1 cellular context compared by ENCODE assay signal in the genomic region with DNA sequence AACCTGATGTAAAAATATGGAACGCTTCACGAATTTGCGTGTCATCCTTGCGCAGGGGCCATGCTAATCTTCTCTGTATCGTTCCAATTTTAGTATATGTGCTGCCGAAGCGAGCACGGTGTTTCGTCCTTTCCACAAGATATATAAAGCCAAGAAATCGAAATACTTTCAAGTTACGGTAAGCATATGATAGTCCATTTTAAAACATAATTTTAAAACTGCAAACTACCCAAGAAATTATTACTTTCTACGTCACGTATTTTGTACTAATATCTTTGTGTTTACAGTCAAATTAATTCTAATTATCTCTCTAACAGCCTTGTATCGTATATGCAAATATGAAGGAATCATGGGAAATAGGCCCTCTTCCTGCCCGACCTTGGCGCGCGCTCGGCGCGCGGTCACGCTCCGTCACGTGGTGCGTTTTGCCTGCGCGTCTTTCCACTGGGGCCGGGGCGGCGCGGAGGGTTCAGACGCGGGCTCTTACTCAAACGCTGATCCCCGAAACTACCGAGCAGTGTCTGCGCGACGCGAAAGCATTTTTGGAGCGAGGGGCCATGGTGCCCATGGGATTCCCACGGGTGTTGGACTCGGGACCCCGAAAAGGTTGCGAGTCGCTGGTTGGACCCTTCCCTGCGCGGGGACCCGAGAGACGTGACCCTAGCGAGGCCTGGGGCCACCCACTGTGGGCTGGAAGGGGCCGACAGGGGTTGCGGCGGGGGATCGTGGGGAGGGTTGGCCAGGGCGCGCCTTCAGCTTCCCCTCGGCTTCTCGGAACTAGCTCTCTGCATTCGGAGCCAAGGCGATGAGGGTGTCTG.
A peak's percentile ranks its signal among the peaks of the same experiment; 100 is the strongest.
TF ChIP-seq lines count a peak whose summit lies in the region.

TSS of gene RNU6-1 (minus strand) at position 117 of the 818 bp plus-strand sequence.

TF ChIP-seq in HepG2, 621 proteins besides CTCF, POLR2A, EP300 and RAD21 (continued from another document and continues in another):
- 0 out of 2 replicates have a peak, but pooled peaks have one; percentile 26 for TF ChIP-seq ZNF567 (CRISPR knock-in tag; IDR thresholded peaks at IDR 0.05; ENCODE audit: borderline replicate concordance)
- no peak for TF ChIP-seq SNAI1 (CRISPR knock-in tag; IDR thresholded peaks at IDR 0.05; ENCODE audit: borderline replicate concordance)
- TF ChIP-seq RBFOX2 (IDR thresholded peaks at IDR 0.05; ENCODE audit: low read depth, low read length) = peak; percentile 89
- no peak for TF ChIP-seq ZNF672 (CRISPR knock-in tag; IDR thresholded peaks at IDR 0.05)
- TF ChIP-seq ZBTB38 (CRISPR knock-in tag; IDR thresholded peaks at IDR 0.05) = 0 out of 2 replicates have a peak, but pooled peaks have one; percentile 25
- TF ChIP-seq, protein P1, sequence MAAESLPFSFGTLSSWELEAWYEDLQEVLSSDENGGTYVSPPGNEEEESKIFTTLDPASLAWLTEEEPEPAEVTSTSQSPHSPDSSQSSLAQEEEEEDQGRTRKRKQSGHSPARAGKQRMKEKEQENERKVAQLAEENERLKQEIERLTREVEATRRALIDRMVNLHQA (CRISPR knock-in tag; IDR thresholded peaks at IDR 0.05) = no peak
- TF ChIP-seq MBNL3 (CRISPR knock-in tag; conservative IDR thresholded peaks at IDR 0.05) = no peak
- peak; percentile 39 for TF ChIP-seq THAP11 (CRISPR knock-in tag; IDR thresholded peaks at IDR 0.05)
- TF ChIP-seq ZNF777 (CRISPR knock-in tag; IDR thresholded peaks at IDR 0.05) = peak; percentile 41; the same call in 1 of the 2 replicates
- no peak for TF ChIP-seq ZNF572 (CRISPR knock-in tag; IDR thresholded peaks at IDR 0.05)
- TF ChIP-seq, protein P2, sequence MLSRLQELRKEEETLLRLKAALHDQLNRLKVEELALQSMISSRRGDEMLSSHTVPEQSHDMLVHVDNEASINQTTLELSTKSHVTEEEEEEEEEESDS (CRISPR knock-in tag; IDR thresholded peaks at IDR 0.05; ENCODE audit: borderline replicate concordance) = peak; percentile 100
- TF ChIP-seq, protein P3, sequence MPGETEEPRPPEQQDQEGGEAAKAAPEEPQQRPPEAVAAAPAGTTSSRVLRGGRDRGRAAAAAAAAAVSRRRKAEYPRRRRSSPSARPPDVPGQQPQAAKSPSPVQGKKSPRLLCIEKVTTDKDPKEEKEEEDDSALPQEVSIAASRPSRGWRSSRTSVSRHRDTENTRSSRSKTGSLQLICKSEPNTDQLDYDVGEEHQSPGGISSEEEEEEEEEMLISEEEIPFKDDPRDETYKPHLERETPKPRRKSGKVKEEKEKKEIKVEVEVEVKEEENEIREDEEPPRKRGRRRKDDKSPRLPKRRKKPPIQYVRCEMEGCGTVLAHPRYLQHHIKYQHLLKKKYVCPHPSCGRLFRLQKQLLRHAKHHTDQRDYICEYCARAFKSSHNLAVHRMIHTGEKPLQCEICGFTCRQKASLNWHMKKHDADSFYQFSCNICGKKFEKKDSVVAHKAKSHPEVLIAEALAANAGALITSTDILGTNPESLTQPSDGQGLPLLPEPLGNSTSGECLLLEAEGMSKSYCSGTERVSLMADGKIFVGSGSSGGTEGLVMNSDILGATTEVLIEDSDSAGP (CRISPR knock-in tag; IDR thresholded peaks at IDR 0.05; ENCODE audit: borderline replicate concordance) = peak; percentile 66; the same call in 1 of the 2 replicates
- TF ChIP-seq ELK4 (CRISPR knock-in tag; IDR thresholded peaks at IDR 0.05; ENCODE audit: borderline replicate concordance) = no peak
- peak; percentile 87 for TF ChIP-seq RAD51 (IDR thresholded peaks at IDR 0.05; ENCODE audit: borderline replicate concordance)
- TF ChIP-seq FOXA3 (CRISPR knock-in tag; IDR thresholded peaks at IDR 0.05) = 0 out of 2 replicates have a peak, but pooled peaks have one; percentile 25
- peak; percentile 56; the same call in 1 of the 2 replicates for TF ChIP-seq ZNF574 (CRISPR knock-in tag; IDR thresholded peaks at IDR 0.05)
- TF ChIP-seq ZNF768 (CRISPR knock-in tag; IDR thresholded peaks at IDR 0.05) = peak; percentile 54; the same call in 1 of the 2 replicates
- 0 out of 2 replicates have a peak, but pooled peaks have one; percentile 41 for TF ChIP-seq ZNF619 (CRISPR knock-in tag; IDR thresholded peaks at IDR 0.05)
- TF ChIP-seq ZNF83 (CRISPR knock-in tag; IDR thresholded peaks at IDR 0.05; ENCODE audit: borderline replicate concordance) = 0 out of 2 replicates have a peak, but pooled peaks have one; percentile 73
- TF ChIP-seq CBX5 (CRISPR knock-in tag; IDR thresholded peaks at IDR 0.05; ENCODE audit: borderline replicate concordance) = 0 out of 2 replicates have a peak, but pooled peaks have one; percentile 52
- peak; percentile 100 for TF ChIP-seq SNAPC4 (CRISPR knock-in tag; IDR thresholded peaks at IDR 0.05)
- TF ChIP-seq TEF (CRISPR knock-in tag; IDR thresholded peaks at IDR 0.05) = no peak
- no peak for TF ChIP-seq ZSCAN20 (CRISPR knock-in tag; IDR thresholded peaks at IDR 0.05; ENCODE audit: borderline replicate concordance)
- 0 out of 2 replicates have a peak, but pooled peaks have one; percentile 65 for TF ChIP-seq AKAP8 (CRISPR knock-in tag; IDR thresholded peaks at IDR 0.05)
- no peak for TF ChIP-seq SIN3A (IDR thresholded peaks at IDR 0.05; ENCODE audit: borderline replicate concordance, low read depth, low read length)
- TF ChIP-seq ATF1 (CRISPR knock-in tag; IDR thresholded peaks at IDR 0.05) = peak; percentile 27; the same call in 1 of the 2 replicates
- peak; percentile 83 for TF ChIP-seq RBM39 (IDR thresholded peaks at IDR 0.05; ENCODE audit: low read depth, low read length, poor library complexity, severe bottlenecking)
- TF ChIP-seq HNRNPK (IDR thresholded peaks at IDR 0.05; ENCODE audit: low read depth, low read length, poor library complexity, severe bottlenecking) = no peak
- peak; percentile 74; the same call in 1 of the 2 replicates for TF ChIP-seq KDM2A (CRISPR knock-in tag; IDR thresholded peaks at IDR 0.05; ENCODE audit: borderline replicate concordance, low read depth)
- TF ChIP-seq ZNF737 (CRISPR knock-in tag; IDR thresholded peaks at IDR 0.05; ENCODE audit: borderline replicate concordance) = no peak
- TF ChIP-seq, protein P4, sequence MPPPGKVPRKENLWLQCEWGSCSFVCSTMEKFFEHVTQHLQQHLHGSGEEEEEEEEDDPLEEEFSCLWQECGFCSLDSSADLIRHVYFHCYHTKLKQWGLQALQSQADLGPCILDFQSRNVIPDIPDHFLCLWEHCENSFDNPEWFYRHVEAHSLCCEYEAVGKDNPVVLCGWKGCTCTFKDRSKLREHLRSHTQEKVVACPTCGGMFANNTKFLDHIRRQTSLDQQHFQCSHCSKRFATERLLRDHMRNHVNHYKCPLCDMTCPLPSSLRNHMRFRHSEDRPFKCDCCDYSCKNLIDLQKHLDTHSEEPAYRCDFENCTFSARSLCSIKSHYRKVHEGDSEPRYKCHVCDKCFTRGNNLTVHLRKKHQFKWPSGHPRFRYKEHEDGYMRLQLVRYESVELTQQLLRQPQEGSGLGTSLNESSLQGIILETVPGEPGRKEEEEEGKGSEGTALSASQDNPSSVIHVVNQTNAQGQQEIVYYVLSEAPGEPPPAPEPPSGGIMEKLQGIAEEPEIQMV (CRISPR knock-in tag; IDR thresholded peaks at IDR 0.05; ENCODE audit: low read depth) = no peak
- no peak for TF ChIP-seq CENPT (CRISPR knock-in tag; IDR thresholded peaks at IDR 0.05; ENCODE audit: low read depth)
- TF ChIP-seq ZBED4 (CRISPR knock-in tag; IDR thresholded peaks at IDR 0.05; ENCODE audit: borderline replicate concordance) = no peak
- peak; percentile 10; the same call in 1 of the 2 replicates for TF ChIP-seq ZNF331 (CRISPR knock-in tag; IDR thresholded peaks at IDR 0.05)
- TF ChIP-seq, protein P5, sequence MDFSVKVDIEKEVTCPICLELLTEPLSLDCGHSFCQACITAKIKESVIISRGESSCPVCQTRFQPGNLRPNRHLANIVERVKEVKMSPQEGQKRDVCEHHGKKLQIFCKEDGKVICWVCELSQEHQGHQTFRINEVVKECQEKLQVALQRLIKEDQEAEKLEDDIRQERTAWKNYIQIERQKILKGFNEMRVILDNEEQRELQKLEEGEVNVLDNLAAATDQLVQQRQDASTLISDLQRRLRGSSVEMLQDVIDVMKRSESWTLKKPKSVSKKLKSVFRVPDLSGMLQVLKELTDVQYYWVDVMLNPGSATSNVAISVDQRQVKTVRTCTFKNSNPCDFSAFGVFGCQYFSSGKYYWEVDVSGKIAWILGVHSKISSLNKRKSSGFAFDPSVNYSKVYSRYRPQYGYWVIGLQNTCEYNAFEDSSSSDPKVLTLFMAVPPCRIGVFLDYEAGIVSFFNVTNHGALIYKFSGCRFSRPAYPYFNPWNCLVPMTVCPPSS (IDR thresholded peaks at IDR 0.05) = no peak
